In genomic region chr11:7826316-7826715, GRCh38 we compare ENCODE assay signal across 22 cellular contexts. TPM values are rescaled to one million over a fixed set of nuclear protein-coding genes. Genes with fewer than 3 reads are reported as not detected.
DNase-seq lines count a peak whose midpoint lies in the region; ATAC-seq, FAIRE-seq and TF ChIP-seq lines count a peak whose summit lies in the region.
"Had no signal": no experiment of that assay in that cellular context is flagged by ENCODE, and none has a peak within 500 bp of the region (broad histone marks: within the 10 kb centered on the region; RNA-seq: fewer than 3 reads in every experiment).

No MANE protein-coding gene starts in this region.

- FAIRE-seq in bronchial epithelial cell (lab: Jason Lieb, UNC) = no peak
- FAIRE-seq: A549, GM12891, GM19239, HepG2 had no signal

- POLR2A ChIA-PET in MCF 10A (lab: Yijun Ruan, JAX) = no interaction called here

- TF ChIP-seq CTCF in MCF 10A (IDR thresholded peaks at IDR 0.05; ENCODE audit: unreplicated experiment) (no peak), mammary epithelial cell (conservative IDR thresholded peaks at IDR 0.05 in 1 of 2, IDR thresholded peaks at IDR 0.05 in 1 of 2; ENCODE audit: extremely low read depth in 1 of 2, insufficient read depth in 1 of 2, low read depth in 1 of 2, low read length in 2 of 2) (no peak), bronchial epithelial cell (IDR thresholded peaks at IDR 0.05; ENCODE audit: insufficient read depth, low read length, severe bottlenecking) (no peak), osteoblast (IDR thresholded peaks at IDR 0.05; ENCODE audit: extremely low read depth, low read depth, low read length) (no peak)

- H3K36me3 ChIP-seq in mammary epithelial cell (ENCODE audit: insufficient read depth, low read length) (no peaks in the 10 kb centered on the region), bronchial epithelial cell (ENCODE audit: control insufficient read depth, insufficient read depth, low read length) (no peaks in the 10 kb centered on the region), osteoblast (ENCODE audit: insufficient read depth, low read length) (no peaks in the 10 kb centered on the region)
- H3K36me3 ChIP-seq: BLaER1 had no signal

- H3K9ac ChIP-seq in mammary epithelial cell (ENCODE audit: insufficient read depth, low read length) = no peak overlapping the region
- H3K9ac ChIP-seq: BLaER1 had no signal

- H3K4me3 ChIP-seq in mammary epithelial cell (replicated peaks in 1 of 3; ENCODE audit: insufficient read depth in 1 of 3, low read depth in 2 of 3, low read length in 3 of 3) (no peak overlapping the region), bronchial epithelial cell (ENCODE audit: low read depth, low read length) (no peak overlapping the region), osteoblast (ENCODE audit: insufficient read depth, low read length) (no peak overlapping the region)
- H3K4me3 ChIP-seq: A549, BLaER1 had no signal

- 82% methylated on average over 3 of the region's 3 CpGs for WGBS in mammary epithelial cell (ENCODE audit: low coverage, missing lambda C conversion rate)

- no peaks in the 10 kb centered on the region for H3K36me3 Mint-ChIP-seq in MCF 10A (ENCODE audit: insufficient read depth, unreplicated experiment)
- H3K36me3 Mint-ChIP-seq: CD14-positive monocyte; CD4-positive, alpha-beta memory T cell; IgD-negative memory B cell had no signal

- CTCF ChIA-PET in MCF 10A (lab: Yijun Ruan, JAX) = interaction anchor here (1.0 kb wide), 1 partner anchor 160 kb away, joined by 3 read pairs; no protein-coding TSS in a partner anchor
- CTCF ChIA-PET in mammary epithelial cell (lab: Charles Lee; ENCODE audit: low non-redundant PET) = no interaction called here

- peaks cover 5% of the 10 kb centered on the region for H3K4me1 Mint-ChIP-seq in MCF 10A (ENCODE audit: insufficient read depth, unreplicated experiment)
- H3K4me1 Mint-ChIP-seq: CD14-positive monocyte; CD4-positive, alpha-beta memory T cell; IgD-negative memory B cell had no signal

- H3K27ac Mint-ChIP-seq in MCF 10A (ENCODE audit: low read depth, unreplicated experiment) = no peak overlapping the region
- H3K27ac Mint-ChIP-seq: CD14-positive monocyte; CD4-positive, alpha-beta memory T cell; IgD-negative memory B cell had no signal

- no peaks in the 10 kb centered on the region for H3K4me1 ChIP-seq in mammary epithelial cell (ENCODE audit: insufficient read depth, low read length)
- H3K4me1 ChIP-seq in osteoblast (ENCODE audit: insufficient read depth, low read length) = no peaks in the 10 kb centered on the region
- H3K4me1 ChIP-seq: A549, BLaER1 had no signal

- H3K27ac ChIP-seq in mammary epithelial cell (ENCODE audit: insufficient read depth, low read depth, low read length) (no peak overlapping the region), osteoblast (ENCODE audit: low read depth, low read length) (no peak overlapping the region)
- H3K27ac ChIP-seq: 22Rv1, A549, BLaER1 had no signal

- H3K79me2 ChIP-seq in mammary epithelial cell (ENCODE audit: insufficient read depth, low read length) (no peaks in the 10 kb centered on the region), osteoblast (ENCODE audit: insufficient read depth, low read length) (no peaks in the 10 kb centered on the region)

- in situ Hi-C loops in mammary epithelial cell (cut with MboI; ENCODE audit: low sequenced_read_pairs in 2 of 2) = no loop called here

- no peaks in the 10 kb centered on the region for H3K27me3 ChIP-seq in mammary epithelial cell (ENCODE audit: insufficient read depth, low read length)
- no peaks in the 10 kb centered on the region for H3K27me3 ChIP-seq in bronchial epithelial cell (ENCODE audit: control insufficient read depth, insufficient read depth, low read length)
- no peaks in the 10 kb centered on the region for H3K27me3 ChIP-seq in osteoblast (ENCODE audit: insufficient read depth, low read length)
- H3K27me3 ChIP-seq: BLaER1 had no signal

- intact Hi-C loops in MCF 10A (cut with micrococcal nuclease) (no loop called here), mammary epithelial cell (cut with micrococcal nuclease) (no loop called here)

- H2AFZ ChIP-seq in mammary epithelial cell (ENCODE audit: low read depth, low read length) (no peak overlapping the region), osteoblast (ENCODE audit: low read length) (no peak overlapping the region)

- no peaks in the 10 kb centered on the region for H3K27me3 Mint-ChIP-seq in MCF 10A (ENCODE audit: insufficient read depth, unreplicated experiment)
- H3K27me3 Mint-ChIP-seq: IgD-negative memory B cell had no signal

- H4K20me1 ChIP-seq in mammary epithelial cell (ENCODE audit: insufficient read depth, low read length) (no peaks in the 10 kb centered on the region), osteoblast (ENCODE audit: insufficient read depth, low read length) (no peaks in the 10 kb centered on the region)
- H4K20me1 ChIP-seq: BLaER1 had no signal

- no peak overlapping the region for H3K4me3 Mint-ChIP-seq in MCF 10A (ENCODE audit: unreplicated experiment)
- H3K4me3 Mint-ChIP-seq: CD14-positive monocyte; CD4-positive, alpha-beta memory T cell; IgD-negative memory B cell had no signal

- peak; percentile 3 for DNase-seq in MCF 10A (ENCODE audit: unreplicated experiment)
- DNase-seq in mammary epithelial cell = no peak
- DNase-seq in bronchial epithelial cell (ENCODE audit: low read depth) = peak; percentile 17
- peak; percentile 17 for DNase-seq in osteoblast (ENCODE audit: insufficient read length, low spot score, missing footprints)
- no peak for DNase-seq in Ammon's horn (ENCODE audit: low spot score)
- DNase-seq: AML-193; Calu3; CD4-positive, alpha-beta memory T cell; DMS79 treated with DMSO at 0.1 percent for 48 hours; GOT3; H7; KBM-7 had no signal

- no peaks in the 10 kb centered on the region for H3K9me3 Mint-ChIP-seq in MCF 10A (ENCODE audit: unreplicated experiment)
- H3K9me3 Mint-ChIP-seq: IgD-negative memory B cell had no signal

- ATAC-seq in GM21619 (IDR thresholded peaks at IDR 0.05; ENCODE audit: unreplicated experiment) (no peak), HG02759 (IDR thresholded peaks at IDR 0.05; ENCODE audit: unreplicated experiment) (no peak)
- ATAC-seq: A549, HepG2 had no signal

- BruUV-seq in MCF 10A (replicated peaks; lab: Mats Ljungman, UMichigan) = no TSS peak
- BruUV-seq in mammary epithelial cell (replicated peaks; lab: Mats Ljungman, UMichigan) = no TSS peak

- H3K4me2 ChIP-seq in mammary epithelial cell (ENCODE audit: insufficient read depth, low read depth, low read length) (no peak overlapping the region), osteoblast (ENCODE audit: insufficient read depth, low read length) (no peak overlapping the region)
- H3K4me2 ChIP-seq: A549, BLaER1 had no signal

- H3K9me3 ChIP-seq in mammary epithelial cell (replicated peaks; ENCODE audit: insufficient read depth, low read length) (no peaks in the 10 kb centered on the region), osteoblast (ENCODE audit: low read depth, low read length) (no peaks in the 10 kb centered on the region)
- H3K9me3 ChIP-seq: A549, BLaER1 had no signal

- dilution Hi-C loops in mammary epithelial cell (cut with HindIII; ENCODE audit: low sequenced_read_pairs) = no loop called here

RNA-seq across cellular contexts. Expression of gene OR5P3, which starts 4.3 kb away (rescaled TPM):
- not detected in 2 replicates for total RNA-seq in MCF 10A (2022)
- total RNA-seq in mammary epithelial cell = 10 to 100 TPM in 1 of 2 donors, 1 to 10 TPM in 1; 5.6 to 15.7 TPM
- polyA plus RNA-seq in mammary epithelial cell = 0.06 TPM
- not detected for polyA minus RNA-seq in mammary epithelial cell
- total RNA-seq in bronchial epithelial cell = 0.13 TPM in 1 of 2 replicates, not detected in the other
- not detected in 2 replicates for total RNA-seq in osteoblast
- total RNA-seq: Calu3; CD4-positive, alpha-beta memory T cell; HepG2 had no signal
- polyA plus RNA-seq: A549; CD14-positive monocyte; CD4-positive, alpha-beta memory T cell; HepG2; IgD-negative memory B cell had no signal

RNA-seq across cellular contexts. Expression of gene OR5P2, which starts 29.6 kb away (rescaled TPM):
- total RNA-seq in MCF 10A (2022) (not detected in 2 replicates), mammary epithelial cell (10 to 100 TPM in 1 of 2 donors, 1 to 10 TPM in 1; 3.9 to 11.3 TPM), bronchial epithelial cell (not detected in 2 replicates), osteoblast (not detected in 2 replicates)
- 0.05 TPM for polyA plus RNA-seq in mammary epithelial cell
- polyA minus RNA-seq in mammary epithelial cell = 1.3 TPM
- total RNA-seq: Calu3; CD4-positive, alpha-beta memory T cell; H7; HepG2 had no signal
- polyA plus RNA-seq: A549; CD14-positive monocyte; CD4-positive, alpha-beta memory T cell; HepG2; IgD-negative memory B cell had no signal

Comparison
In these comparisons a context has a peak if more than half of its experiments do, and no peak if none do; other contexts are left out.
1. DNase-seq: peak in MCF 10A (single experiment), bronchial epithelial cell (single experiment) and osteoblast (single experiment); none in mammary epithelial cell (single experiment) and Ammon's horn (single experiment).